ENCODE assay signal across 6 cellular contexts in genomic region chrX:155071694-155072215, GRCh38. TPM values are rescaled to one million over a fixed set of nuclear protein-coding genes. Genes with fewer than 3 reads are reported as not detected.
A peak's percentile ranks its signal among the peaks of the same experiment; 100 is the strongest.
DNase-seq lines count a peak whose midpoint lies in the region; TF ChIP-seq lines count a peak whose summit lies in the region.

No MANE protein-coding gene starts in this region.

- peak overlapping the region; percentile 94 for H3K27ac Mint-ChIP-seq in activated naive CD8-positive, alpha-beta T cell
- H3K27ac Mint-ChIP-seq in mesothelial cell of epicardium, result peak overlapping the region; percentile 90

- no peaks in the 10 kb centered on the region for H3K9me3 Mint-ChIP-seq in activated naive CD8-positive, alpha-beta T cell (ENCODE audit: low read depth)
- H3K9me3 Mint-ChIP-seq in mesothelial cell of epicardium, result peaks cover 22% of the 10 kb centered on the region

- H3K4me1 Mint-ChIP-seq in activated naive CD8-positive, alpha-beta T cell (ENCODE audit: low read depth), result peaks cover 54% of the 10 kb centered on the region
- peaks cover 18% of the 10 kb centered on the region for H3K4me1 Mint-ChIP-seq in mesothelial cell of epicardium

- H3K27me3 ChIP-seq in H7 (ENCODE audit: control insufficient read depth, insufficient read depth, low read length), result no peaks in the 10 kb centered on the region

- H3K4me3 Mint-ChIP-seq in activated naive CD8-positive, alpha-beta T cell, result peak overlapping the region; percentile 93
- peak overlapping the region; percentile 86 for H3K4me3 Mint-ChIP-seq in mesothelial cell of epicardium

- no peaks in the 10 kb centered on the region for H3K27me3 Mint-ChIP-seq in activated naive CD8-positive, alpha-beta T cell
- no peaks in the 10 kb centered on the region for H3K27me3 Mint-ChIP-seq in mesothelial cell of epicardium (ENCODE audit: low read depth)

- peaks cover 3% of the 10 kb centered on the region for H3K36me3 Mint-ChIP-seq in activated naive CD8-positive, alpha-beta T cell
- H3K36me3 Mint-ChIP-seq in mesothelial cell of epicardium, result peaks cover 11% of the 10 kb centered on the region

- DNase-seq in AG09309 (ENCODE audit: low read depth), result no peak
- no peak for DNase-seq in H7
- DNase-seq in mesothelial cell of epicardium (ENCODE audit: low spot score in 2 of 2, unreplicated experiment in 2 of 2), result no peak
- DNase-seq in NCI-H2171 (lab: John Stamatoyannopoulos, UW), result no peak
- no peak for DNase-seq in NCI-H2107 treated with DMSO at 0.1 percent for 48 hours (lab: John Stamatoyannopoulos, UW; ENCODE audit: unreplicated experiment)

- H3K4me3 ChIP-seq in AG09309 (ENCODE audit: control insufficient read depth, low read depth, low read length) (peak overlapping the region; percentile 79), H7 (ENCODE audit: insufficient read depth, low read depth, low read length) (peak overlapping the region; percentile 53)

- H3K36me3 ChIP-seq in H7 (replicated peaks; ENCODE audit: control insufficient read depth, insufficient read depth, low read length), result no peaks in the 10 kb centered on the region

- TF ChIP-seq CTCF in AG09309 (IDR thresholded peaks at IDR 0.05; ENCODE audit: control insufficient read depth, insufficient read depth, low read depth, low read length, missing control alignments) (no peak), mesothelial cell of epicardium (IDR thresholded peaks at IDR 0.05; ENCODE audit: unreplicated experiment) (no peak)

RNA-seq across cellular contexts. Expression of gene BRCC3, which starts 0.4 kb away (rescaled TPM):
- total RNA-seq in H7 (2014; rRNA removed; shearing (Covaris generic)), result 7.9 and 9.9 TPM in 2 replicates
- 18.9 to 19.2 TPM (median 19.0 TPM) in 3 replicates for total RNA-seq in mesothelial cell of epicardium

RNA-seq across cellular contexts. Expression of gene CMC4, which starts 0.8 kb away (rescaled TPM):
- 10.0 and 13.4 TPM in 2 replicates for total RNA-seq in H7 (2014; rRNA removed; shearing (Covaris generic))
- total RNA-seq in mesothelial cell of epicardium, result 5.5 to 6.6 TPM (median 6.2 TPM) in 3 replicates

RNA-seq across cellular contexts. Expression of gene MTCP1, which starts 0.8 kb away (rescaled TPM):
- total RNA-seq in H7 (2014; rRNA removed; shearing (Covaris generic)), result 5.9 and 9.3 TPM in 2 replicates
- 10.4 to 13.0 TPM (median 13.0 TPM) in 3 replicates for total RNA-seq in mesothelial cell of epicardium

RNA-seq across cellular contexts. Expression of gene FUNDC2, which starts 45.1 kb away (rescaled TPM):
- 50.0 and 56.0 TPM in 2 replicates for total RNA-seq in H7 (2014; rRNA removed; shearing (Covaris generic))
- total RNA-seq in mesothelial cell of epicardium, result 57.9 to 64.1 TPM (median 61.2 TPM) in 3 replicates

RNA-seq across cellular contexts. Expression of gene F8, which starts 49.2 kb away (rescaled TPM):
- total RNA-seq in H7 (2014; rRNA removed; shearing (Covaris generic)), result 1.4 and 2.1 TPM in 2 replicates
- 2.2 to 3.9 TPM (median 2.8 TPM) in 3 replicates for total RNA-seq in mesothelial cell of epicardium
